In the genomic region with DNA sequence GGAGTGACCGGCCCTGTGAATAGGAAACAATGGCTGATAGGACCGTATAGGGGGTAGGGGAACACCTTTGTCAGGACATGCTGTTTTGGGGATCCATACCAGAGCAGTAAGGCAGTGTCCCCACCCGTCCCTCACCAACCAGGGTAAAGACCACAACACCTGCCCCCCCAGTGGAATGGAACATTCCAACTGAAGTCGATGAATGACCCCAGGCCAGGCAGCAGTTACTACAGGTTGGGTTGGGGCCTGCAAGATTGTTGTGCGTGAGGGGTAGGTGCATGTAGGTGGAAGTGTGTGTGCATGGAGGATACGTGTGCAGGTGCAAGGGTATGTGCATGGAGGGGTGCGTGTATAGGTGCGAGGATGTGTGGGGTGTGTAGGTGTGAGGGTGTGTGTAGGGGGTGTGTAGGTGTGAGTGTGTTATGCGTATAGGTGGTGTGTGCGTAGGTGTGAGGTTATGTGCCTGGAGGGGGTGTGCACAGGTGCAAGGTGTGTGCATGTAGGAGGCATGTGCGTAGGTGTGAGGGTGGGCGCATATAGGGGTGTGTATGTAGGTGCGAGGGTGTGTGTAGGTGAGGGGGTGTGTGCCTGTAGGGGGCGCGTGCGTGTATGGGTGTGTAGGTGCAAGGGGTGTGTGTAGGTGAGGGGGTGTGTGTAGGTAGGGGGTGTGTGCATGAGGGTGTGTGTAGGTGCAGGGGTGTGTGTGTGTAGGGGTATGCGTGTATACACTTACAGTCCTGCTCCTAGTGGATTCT, we compare ENCODE assay signal across 8 cellular contexts. TPM values are rescaled to one million over a fixed set of nuclear protein-coding genes. Genes with fewer than 3 reads are reported as not detected.
DNase-seq lines count a peak whose midpoint lies in the region; ATAC-seq, FAIRE-seq and TF ChIP-seq lines count a peak whose summit lies in the region.

No MANE protein-coding gene starts in this region.

- no peak overlapping the region for H3K27ac Mint-ChIP-seq in GM23338

- no peak for TF ChIP-seq RAD21 in A549 (conservative IDR thresholded peaks at IDR 0.05 in 1 of 2, IDR thresholded peaks at IDR 0.05 in 1 of 2)

- H3K4ac ChIP-seq in mesenchymal stem cell (ENCODE audit: low read depth in 1 of 2, low read length in 2 of 2), result peak overlapping the region in 1 of 2 experiments; percentile 88

- FAIRE-seq in A549 (lab: Jason Lieb, UNC), result no peak

- H3K23ac ChIP-seq in mesenchymal stem cell (ENCODE audit: low read length in 2 of 2), result no peak overlapping the region

- H2AFZ ChIP-seq in GM23338 (no peak overlapping the region), mesenchymal stem cell (ENCODE audit: low read depth, low read length) (no peak overlapping the region)

- H4K8ac ChIP-seq in mesenchymal stem cell (ENCODE audit: low read length), result peak overlapping the region; percentile 80

- H3K4me2 ChIP-seq in A549, result peak overlapping the region; percentile 80
- H3K4me2 ChIP-seq in GM23338, result peak overlapping the region; percentile 90; the same call in 1 of the 2 replicates
- peak overlapping the region; percentile 71 for H3K4me2 ChIP-seq in mesenchymal stem cell (ENCODE audit: low read length, poor library complexity, severe bottlenecking)

- ATAC-seq in A549 (no peak), GM23338 (no peak), HG03159 (IDR thresholded peaks at IDR 0.05; ENCODE audit: unreplicated experiment) (no peak), HG02763 (IDR thresholded peaks at IDR 0.05; ENCODE audit: unreplicated experiment) (no peak), GM19397 (IDR thresholded peaks at IDR 0.05; ENCODE audit: unreplicated experiment) (no peak)

- peaks cover 81% of the 10 kb centered on the region for H3K79me2 ChIP-seq in GM23338 (replicated peaks; ENCODE audit: insufficient read depth)

- no peak for TF ChIP-seq CTCF in A549 (IDR thresholded peaks at IDR 0.05)
- TF ChIP-seq CTCF in GM23338 (conservative IDR thresholded peaks at IDR 0.05; ENCODE audit: low read depth in 2 of 2), result peak in 1 of 2 experiments; percentile 47; a peak in 2 of 4 replicates

- DNase-seq in A549 (ENCODE audit: low read depth in 1 of 2, low spot score in 1 of 2), result no peak
- DNase-seq in GM23338 (ENCODE audit: low spot score), result no peak
- no peak for DNase-seq in adipocyte (ENCODE audit: low read depth)
- DNase-seq in mesenchymal stem cell, result no peak
- DNase-seq in NCI-H524 (lab: John Stamatoyannopoulos, UW), result no peak

- no peak overlapping the region; a peak in 1 of 6 replicates for H3K27ac ChIP-seq in A549
- no peak overlapping the region for H3K27ac ChIP-seq in GM23338 (ENCODE audit: low read depth)
- H3K27ac ChIP-seq in mesenchymal stem cell (ENCODE audit: low read length, poor library complexity, severe bottlenecking), result no peak overlapping the region

- no peaks in the 10 kb centered on the region for H3K9me3 ChIP-seq in A549
- H3K9me3 ChIP-seq in adipocyte (ENCODE audit: control insufficient read depth, low read length), result no peaks in the 10 kb centered on the region
- no peaks in the 10 kb centered on the region for H3K9me3 ChIP-seq in mesenchymal stem cell (ENCODE audit: control insufficient read depth, low read length)

- TF ChIP-seq EP300 in A549 (IDR thresholded peaks at IDR 0.05), result no peak

- H4K20me1 ChIP-seq in GM23338 (replicated peaks; ENCODE audit: insufficient read depth), result peaks cover 25% of the 10 kb centered on the region

- H3K79me1 ChIP-seq in mesenchymal stem cell (replicated peaks; ENCODE audit: low read length, poor library complexity, severe bottlenecking), result peaks cover 10% of the 10 kb centered on the region

- H2BK5ac ChIP-seq in mesenchymal stem cell (ENCODE audit: low read depth, low read length, poor library complexity, severe bottlenecking), result no peak overlapping the region

- H2AK5ac ChIP-seq in mesenchymal stem cell (ENCODE audit: low read length, severe bottlenecking), result no peak overlapping the region

- peak overlapping the region; percentile 53 for H4K91ac ChIP-seq in mesenchymal stem cell (ENCODE audit: low read length)

- H3K9ac ChIP-seq in adipocyte (ENCODE audit: low read length) (peak overlapping the region; percentile 97), mesenchymal stem cell (ENCODE audit: low read length) (peak overlapping the region; percentile 92)

- CTCF ChIA-PET in A549 (lab: Yijun Ruan, JAX), result interaction anchor here (1.2 to 2.4 kb wide), 2 partner anchors 8 to 20 kb away, joined by 3 to 10 read pairs; no protein-coding TSS in a partner anchor

- H3K4me1 Mint-ChIP-seq in GM23338, result peaks cover 50% of the 10 kb centered on the region

- H3K4me3 Mint-ChIP-seq in GM23338, result peak overlapping the region; percentile 87; the same call in 1 of the 3 replicates

- TF ChIP-seq POLR2A in A549 (IDR thresholded peaks at IDR 0.05; ENCODE audit: low read length), result no peak

- H2BK120ac ChIP-seq in mesenchymal stem cell (ENCODE audit: low read depth, low read length), result no peak overlapping the region

- H3K4me3 ChIP-seq in A549 (peak overlapping the region; percentile 96; the same call in 2 of the 3 replicates), GM23338 (no peak overlapping the region; the same call in 1 of the 2 replicates), adipocyte (ENCODE audit: low read length) (peak overlapping the region; percentile 93), mesenchymal stem cell (ENCODE audit: insufficient read depth in 1 of 2, low read depth in 1 of 2, low read length in 2 of 2) (peak overlapping the region in 1 of 2 experiments; percentile 92)

- peak overlapping the region in 1 of 2 experiments; percentile 58 for H3K14ac ChIP-seq in mesenchymal stem cell (ENCODE audit: low read length in 2 of 2)

- H3K27me3 Mint-ChIP-seq in GM23338 (ENCODE audit: insufficient read depth, low read depth, poor library complexity), result peaks cover 16% of the 10 kb centered on the region

- POLR2A ChIA-PET in A549 (lab: Yijun Ruan, JAX), result no interaction called here

- peak overlapping the region in 1 of 2 experiments; percentile 93 for H3K18ac ChIP-seq in mesenchymal stem cell (ENCODE audit: low read depth in 1 of 2, low read length in 2 of 2)

- no peak overlapping the region for H2BK15ac ChIP-seq in mesenchymal stem cell (ENCODE audit: low read depth, poor library complexity, severe bottlenecking)

- peak overlapping the region in 1 of 2 experiments; percentile 1 for H2BK12ac ChIP-seq in mesenchymal stem cell (ENCODE audit: low read length in 2 of 2)

- peaks cover 13% of the 10 kb centered on the region for H3F3A ChIP-seq in GM23338 (replicated peaks; ENCODE audit: low read depth)

- H3K4me1 ChIP-seq in A549 (peaks cover 10% of the 10 kb centered on the region; the same call in 1 of the 3 replicates), GM23338 (ENCODE audit: insufficient read depth) (peaks cover 19% of the 10 kb centered on the region), adipocyte (ENCODE audit: control insufficient read depth, insufficient read depth, low read length) (peaks cover 61% of the 10 kb centered on the region), mesenchymal stem cell (ENCODE audit: control insufficient read depth, insufficient read depth, low read depth, low read length) (peaks cover 77% of the 10 kb centered on the region)

- H3K9me3 Mint-ChIP-seq in GM23338, result no peaks in the 10 kb centered on the region

- H3K36me3 Mint-ChIP-seq in GM23338 (ENCODE audit: low read depth), result no peaks in the 10 kb centered on the region

- 86% methylated on average over 16 of the region's 17 CpGs for WGBS in A549 (ENCODE audit: missing lambda C conversion rate)
- WGBS in mesenchymal stem cell, result 96% methylated on average over 16 of the region's 17 CpGs

- H3K36me3 ChIP-seq in GM23338 (ENCODE audit: insufficient read depth) (no peaks in the 10 kb centered on the region), adipocyte (ENCODE audit: control insufficient read depth, insufficient read depth, low read length, severe bottlenecking) (peaks cover 27% of the 10 kb centered on the region), mesenchymal stem cell (ENCODE audit: control insufficient read depth in 1 of 2, insufficient read depth in 2 of 2, low read depth in 1 of 2, low read length in 2 of 2) (peaks cover 23 to 60% of the 10 kb centered on the region in 2 experiments)

- H3K9me2 ChIP-seq in GM23338 (ENCODE audit: insufficient read depth), result no peaks in the 10 kb centered on the region

- H3K27me3 ChIP-seq in GM23338 (ENCODE audit: insufficient read depth), result no peaks in the 10 kb centered on the region
- no peaks in the 10 kb centered on the region for H3K27me3 ChIP-seq in adipocyte (replicated peaks; ENCODE audit: control insufficient read depth, insufficient read depth, low read length)
- H3K27me3 ChIP-seq in mesenchymal stem cell (ENCODE audit: control insufficient read depth in 1 of 2, insufficient read depth in 1 of 2, low read length in 2 of 2), result no peaks in the 10 kb centered on the region

TF ChIP-seq in A549, 52 proteins besides CTCF, POLR2A, EP300 and RAD21 (continues in another document):
- no peak for TF ChIP-seq RFX5 (IDR thresholded peaks at IDR 0.05)
- TF ChIP-seq, protein P1, sequence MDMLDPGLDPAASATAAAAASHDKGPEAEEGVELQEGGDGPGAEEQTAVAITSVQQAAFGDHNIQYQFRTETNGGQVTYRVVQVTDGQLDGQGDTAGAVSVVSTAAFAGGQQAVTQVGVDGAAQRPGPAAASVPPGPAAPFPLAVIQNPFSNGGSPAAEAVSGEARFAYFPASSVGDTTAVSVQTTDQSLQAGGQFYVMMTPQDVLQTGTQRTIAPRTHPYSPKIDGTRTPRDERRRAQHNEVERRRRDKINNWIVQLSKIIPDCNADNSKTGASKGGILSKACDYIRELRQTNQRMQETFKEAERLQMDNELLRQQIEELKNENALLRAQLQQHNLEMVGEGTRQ (IDR thresholded peaks at IDR 0.05), result no peak
- TF ChIP-seq JUN (IDR thresholded peaks at IDR 0.05), result no peak

TF ChIP-seq in GM23338, 12 proteins besides CTCF, POLR2A, EP300 and RAD21 (continues in another document):
- no peak for TF ChIP-seq POLR2AphosphoS5 (IDR thresholded peaks at IDR 0.05; ENCODE audit: low read depth)

RNA-seq across cellular contexts. Expression of gene PISD, which starts 32.9 kb away (rescaled TPM):
- polyA plus RNA-seq in A549 (2011; rRNA removed) (11.0 and 13.1 TPM in 2 replicates), A549 (2017; fragmentation: RNase III; extraction: RNeasy Plus Mini Kit Qiagen cat#74134 plus additional on column Dnase treatment) (16.6 to 17.4 TPM (median 17.3 TPM) in 3 replicates), GM23338 (2016; fragmentation: Nextera tagmentation; extraction: Ambion mirVana) (40.7 and 43.1 TPM in 2 replicates)
- 18.0 and 22.9 TPM in 2 replicates for polyA plus RNA-seq in A549 (2012; cell fraction: cytosol; rRNA removed)
- 80.2 and 100 TPM in 2 replicates for polyA plus RNA-seq in A549 (2012; cell fraction: nucleus; rRNA removed)
- 12.6 and 16.4 TPM in 2 replicates for polyA minus RNA-seq in A549 (2011; rRNA and poly(A)+ RNA removed)
- 51.6 and 54.5 TPM in 2 replicates for total RNA-seq in GM23338 (2014; rRNA removed; shearing (Covaris generic))
- 31.5 TPM for polyA plus RNA-seq in mesenchymal stem cell (2013, experiment 1 of 2)
- 31.2 TPM for polyA plus RNA-seq in mesenchymal stem cell (2013, experiment 2 of 2)
